In the genomic region with DNA sequence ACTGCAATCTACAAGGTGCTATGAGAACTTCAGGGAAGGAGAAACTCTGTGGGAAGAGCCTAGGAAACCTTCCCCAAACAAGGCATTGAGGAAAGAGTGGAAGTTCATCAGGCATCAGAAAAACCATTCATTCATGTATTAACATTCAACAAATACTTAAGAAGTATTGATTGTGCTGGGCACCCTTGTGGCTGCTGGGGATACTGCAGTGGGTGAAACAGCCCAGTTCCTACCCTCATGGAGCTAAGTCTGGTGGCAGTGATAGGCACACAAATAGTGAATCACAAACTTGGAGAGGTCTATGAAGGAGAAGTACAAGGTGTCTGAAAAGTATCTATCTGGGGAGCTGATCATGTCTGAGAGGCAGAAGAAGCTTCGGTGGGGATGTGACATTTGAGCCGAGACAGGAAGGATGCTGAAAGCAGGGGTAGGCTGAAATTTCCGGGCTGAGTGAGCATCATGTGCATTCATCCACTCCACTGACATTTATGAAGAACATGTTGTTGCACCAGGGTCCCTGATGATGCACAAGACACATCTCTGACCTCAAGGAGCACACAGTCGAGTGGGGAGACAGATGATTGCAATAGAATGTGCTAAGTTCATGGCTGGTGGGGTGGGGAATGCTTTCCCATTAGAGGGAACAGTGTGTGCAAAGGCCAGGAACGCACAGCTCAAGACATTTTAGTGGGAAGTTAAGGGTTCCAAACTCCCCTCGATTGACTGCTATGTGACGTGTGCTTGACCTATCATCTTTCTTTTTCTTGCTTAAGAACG, we compare ENCODE assay signal across 9 cellular contexts.
A peak's percentile ranks its signal among the peaks of the same experiment; 100 is the strongest.
DNase-seq lines count a peak whose midpoint lies in the region; ATAC-seq and TF ChIP-seq lines count a peak whose summit lies in the region.
"Had no signal": no experiment of that assay in that cellular context is flagged by ENCODE, and none has a peak within 500 bp of the region (broad histone marks: within the 10 kb centered on the region; RNA-seq: fewer than 3 reads in every experiment).

No MANE protein-coding gene starts in this region.

- H3K4me1 ChIP-seq in DOHH2 (ENCODE audit: control insufficient read depth, low read length) (no peaks in the 10 kb centered on the region), OCI-LY7 (ENCODE audit: insufficient read depth, low read length, poor library complexity, severe bottlenecking) (no peaks in the 10 kb centered on the region), body of pancreas (no peaks in the 10 kb centered on the region)

- H3K36me3 ChIP-seq in DOHH2 (ENCODE audit: control insufficient read depth, low read length) = no peaks in the 10 kb centered on the region
- no peaks in the 10 kb centered on the region for H3K36me3 ChIP-seq in OCI-LY7 (ENCODE audit: insufficient read depth, low read length)
- H3K36me3 ChIP-seq in body of pancreas (replicated peaks in 1 of 2; ENCODE audit: insufficient read depth in 1 of 2, low read depth in 2 of 2) = no peaks in the 10 kb centered on the region

- ATAC-seq in body of pancreas (no peak), GM21423 (IDR thresholded peaks at IDR 0.05; ENCODE audit: unreplicated experiment) (no peak)

- H3K79me2 ChIP-seq in DOHH2 (ENCODE audit: control insufficient read depth, low read length) (no peaks in the 10 kb centered on the region), OCI-LY7 (ENCODE audit: insufficient read depth, low read depth, low read length) (no peaks in the 10 kb centered on the region)

- H3K9me3 Mint-ChIP-seq in osteocyte (ENCODE audit: unreplicated experiment) = peaks cover 17% of the 10 kb centered on the region
- peaks cover 7% of the 10 kb centered on the region for H3K9me3 Mint-ChIP-seq in activated T-helper 2 cell treated with anti-CD3 and anti-CD28 coated beads, Interferon-gamma antibody, Interleukin-2, Interleukin-4, amounts not matched to agents 10 μg/mL and 5 μg/mL and 100 μg/mL, durations not matched to agents 14 hours and 24 hours and 36 hours

- H3F3A ChIP-seq in DOHH2 (ENCODE audit: control insufficient read depth, insufficient read depth) = no peaks in the 10 kb centered on the region

- H3K4me1 Mint-ChIP-seq in osteocyte (ENCODE audit: unreplicated experiment) = peaks cover 12% of the 10 kb centered on the region
- peaks cover 12% of the 10 kb centered on the region for H3K4me1 Mint-ChIP-seq in activated T-helper 2 cell treated with anti-CD3 and anti-CD28 coated beads, Interferon-gamma antibody, Interleukin-2, Interleukin-4, amounts not matched to agents 10 μg/mL and 5 μg/mL and 100 μg/mL, durations not matched to agents 14 hours and 24 hours and 36 hours (ENCODE audit: low read depth)

- H3K9me3 ChIP-seq in DOHH2 (ENCODE audit: control insufficient read depth, insufficient read depth, low read length) = no peaks in the 10 kb centered on the region
- H3K9me3 ChIP-seq in OCI-LY7 (ENCODE audit: low read length) = no peaks in the 10 kb centered on the region
- H3K9me3 ChIP-seq in body of pancreas = no peaks in the 10 kb centered on the region

- TF ChIP-seq POLR2A in body of pancreas (IDR thresholded peaks at IDR 0.05) = no peak

- peak; percentile 9 for DNase-seq in OCI-LY7 (ENCODE audit: low spot score)
- DNase-seq in body of pancreas = no peak
- DNase-seq in osteocyte (ENCODE audit: extremely low spot score, unreplicated experiment) = no peak
- no peak for DNase-seq in DMS 273 (lab: John Stamatoyannopoulos, UW; ENCODE audit: unreplicated experiment)
- DNase-seq in activated T-helper 2 cell treated with anti-CD3 and anti-CD28 coated beads, Interferon-gamma antibody, Interleukin-2, Interleukin-4, amounts not matched to agents 10 μg/mL and 5 μg/mL and 100 μg/mL, durations not matched to agents 14 hours and 24 hours and 36 hours (ENCODE audit: low spot score) = no peak
- no peak for DNase-seq in SIG-M5 (lab: John Stamatoyannopoulos, UW)

- no TSS peak for BruUV-seq in OCI-LY7 (replicated peaks; lab: Mats Ljungman, UMichigan)

- no peaks in the 10 kb centered on the region for H4K20me1 ChIP-seq in DOHH2 (ENCODE audit: control insufficient read depth, insufficient read depth, low read depth, low read length)
- no peaks in the 10 kb centered on the region for H4K20me1 ChIP-seq in OCI-LY7 (ENCODE audit: insufficient read depth, low read length)

- peaks cover 6% of the 10 kb centered on the region for H3K36me3 Mint-ChIP-seq in osteocyte (ENCODE audit: unreplicated experiment)
- H3K36me3 Mint-ChIP-seq in activated T-helper 2 cell treated with anti-CD3 and anti-CD28 coated beads, Interferon-gamma antibody, Interleukin-2, Interleukin-4, amounts not matched to agents 10 μg/mL and 5 μg/mL and 100 μg/mL, durations not matched to agents 14 hours and 24 hours and 36 hours (ENCODE audit: low read depth) = no peaks in the 10 kb centered on the region

- POLR2A ChIA-PET in OCI-LY7 (lab: Charles Lee) = interaction anchor here (0.8 kb wide), 1 partner anchor 25 kb away, joined by 3 read pairs; no protein-coding TSS in a partner anchor

- no peak overlapping the region for H3K27ac Mint-ChIP-seq in osteocyte (ENCODE audit: unreplicated experiment)
- H3K27ac Mint-ChIP-seq in activated T-helper 2 cell treated with anti-CD3 and anti-CD28 coated beads, Interferon-gamma antibody, Interleukin-2, Interleukin-4, amounts not matched to agents 10 μg/mL and 5 μg/mL and 100 μg/mL, durations not matched to agents 14 hours and 24 hours and 36 hours = no peak overlapping the region

- no peaks in the 10 kb centered on the region for H3K27me3 ChIP-seq in DOHH2 (ENCODE audit: control insufficient read depth, low read length)
- H3K27me3 ChIP-seq in body of pancreas = no peaks in the 10 kb centered on the region

- H3K27me3 Mint-ChIP-seq in osteocyte (ENCODE audit: unreplicated experiment) = no peaks in the 10 kb centered on the region
- peaks cover 27% of the 10 kb centered on the region for H3K27me3 Mint-ChIP-seq in activated T-helper 2 cell treated with anti-CD3 and anti-CD28 coated beads, Interferon-gamma antibody, Interleukin-2, Interleukin-4, amounts not matched to agents 10 μg/mL and 5 μg/mL and 100 μg/mL, durations not matched to agents 14 hours and 24 hours and 36 hours (ENCODE audit: low read depth)

- intact Hi-C loops in OCI-LY7 (cut with micrococcal nuclease; ENCODE audit: unreplicated experiment) (loop anchor here (5.0 kb wide), 1 partner anchor 201 kb away; no protein-coding TSS in a partner anchor), body of pancreas (cut with DNase I) (no loop called here)
- intact Hi-C loops in activated T-helper 2 cell treated with anti-CD3 and anti-CD28 coated beads, Interferon-gamma antibody, Interleukin-2, Interleukin-4, amounts not matched to agents 10 μg/mL and 5 μg/mL and 100 μg/mL, durations not matched to agents 14 hours and 24 hours and 36 hours (cut with micrococcal nuclease) = no loop called here

- TF ChIP-seq CTCF in DOHH2 (IDR thresholded peaks at IDR 0.05; ENCODE audit: low read depth, low read length, poor library complexity, severe bottlenecking) (peak; percentile 52), OCI-LY7 (conservative IDR thresholded peaks at IDR 0.05; ENCODE audit: low read length) (peak; percentile 69), body of pancreas (IDR thresholded peaks at IDR 0.05) (peak in 6 of 7 experiments; percentile 19 to 29 (median 22)), osteocyte (IDR thresholded peaks at IDR 0.05) (peak; percentile 32)

- no peak overlapping the region for H3K4me2 ChIP-seq in DOHH2 (ENCODE audit: low read length)
- H3K4me2 ChIP-seq in OCI-LY7 (ENCODE audit: low read length) = no peak overlapping the region

- no peak overlapping the region for H3K4me3 ChIP-seq in DOHH2 (ENCODE audit: low read length)
- no peak overlapping the region for H3K4me3 ChIP-seq in OCI-LY7 (ENCODE audit: low read depth, low read length, poor library complexity, severe bottlenecking)
- H3K4me3 ChIP-seq in body of pancreas = no peak overlapping the region

- H3K4me3 Mint-ChIP-seq in osteocyte (ENCODE audit: unreplicated experiment) = no peak overlapping the region
- no peak overlapping the region for H3K4me3 Mint-ChIP-seq in activated T-helper 2 cell treated with anti-CD3 and anti-CD28 coated beads, Interferon-gamma antibody, Interleukin-2, Interleukin-4, amounts not matched to agents 10 μg/mL and 5 μg/mL and 100 μg/mL, durations not matched to agents 14 hours and 24 hours and 36 hours (ENCODE audit: low read depth)

- CTCF ChIA-PET in OCI-LY7 (lab: Charles Lee; ENCODE audit: unreplicated experiment) = no interaction called here

- H3K27ac ChIP-seq in DOHH2 (ENCODE audit: low read depth, low read length) (no peak overlapping the region), OCI-LY7 (ENCODE audit: low read depth, low read length, poor library complexity, severe bottlenecking) (no peak overlapping the region), body of pancreas (no peak overlapping the region)
- H3K27ac ChIP-seq: epithelial cell of prostate had no signal

- WGBS in body of pancreas, 2 donors = 71 to 72% methylated on average over 8 of the region's 8 CpGs

- H3K9me2 ChIP-seq in DOHH2 (replicated peaks; ENCODE audit: control insufficient read depth, low read length) (no peaks in the 10 kb centered on the region), OCI-LY7 (ENCODE audit: insufficient read depth, low read length) (no peaks in the 10 kb centered on the region)

- H2AFZ ChIP-seq in OCI-LY7 (ENCODE audit: low read length) = no peak overlapping the region
